Comparison of ENCODE assay signal across 13 cellular contexts in genomic region chr2:75587954-75588587, GRCh38. TPM values are rescaled to one million over a fixed set of nuclear protein-coding genes. Genes with fewer than 3 reads are reported as not detected.
DNase-seq lines count a peak whose midpoint lies in the region; ATAC-seq and TF ChIP-seq lines count a peak whose summit lies in the region.
"Had no signal": no experiment of that assay in that cellular context is flagged by ENCODE, and none has a peak within 500 bp of the region (broad histone marks: within the 10 kb centered on the region; RNA-seq: fewer than 3 reads in every experiment).

No MANE protein-coding gene starts in this region.

- H3K9me2 ChIP-seq in GM23248 (ENCODE audit: insufficient read depth) = no peaks in the 10 kb centered on the region

- H3K4me3 ChIP-seq in GM23248 = peak overlapping the region; percentile 55
- no peak overlapping the region for H3K4me3 ChIP-seq in prostate gland
- H3K4me3 ChIP-seq: BLaER1 had no signal

- peak overlapping the region; percentile 69 for H3K4me2 ChIP-seq in GM23248 (ENCODE audit: unreplicated experiment)
- H3K4me2 ChIP-seq: BLaER1 had no signal

- WGBS in GM23248 (ENCODE audit: low coverage in 1 of 2, low lambda C conversion rate in 2 of 2, missing lambda C conversion rate in 2 of 2), 2 experiments = 3 to 5% methylated on average over 5 of the region's 5 CpGs
- 82% methylated on average over 5 of the region's 5 CpGs for WGBS in prostate gland

- H3K79me2 ChIP-seq in GM23248 (ENCODE audit: insufficient read depth) = no peaks in the 10 kb centered on the region

- H3K36me3 ChIP-seq in GM23248 (ENCODE audit: low read depth) (no peaks in the 10 kb centered on the region), prostate gland (no peaks in the 10 kb centered on the region)
- H3K36me3 ChIP-seq: BLaER1 had no signal

- no peaks in the 10 kb centered on the region for H3K9me3 Mint-ChIP-seq in activated T-cell treated with anti-CD3 and anti-CD28 coated beads, Interleukin-2, amount 50 U/mL, for 24 hours
- peaks cover 0 to 3% of the 10 kb centered on the region in 2 donors for H3K9me3 Mint-ChIP-seq in activated T-cell treated with anti-CD3 and anti-CD28 coated beads, Interleukin-2, amount 50 U/mL, for 72 hours

- in situ Hi-C loops in GM23248 (cut with MboI) = no loop called here

- H3K36me3 Mint-ChIP-seq in activated T-cell treated with anti-CD3 and anti-CD28 coated beads, Interleukin-2, amount 50 U/mL, for 24 hours (ENCODE audit: low read depth) = no peaks in the 10 kb centered on the region
- H3K36me3 Mint-ChIP-seq in activated T-cell treated with anti-CD3 and anti-CD28 coated beads, Interleukin-2, amount 50 U/mL, for 72 hours (ENCODE audit: insufficient read depth in 2 of 2) = no peaks in the 10 kb centered on the region

- peaks cover 16% of the 10 kb centered on the region for H3K27me3 Mint-ChIP-seq in activated T-cell treated with anti-CD3 and anti-CD28 coated beads, Interleukin-2, amount 50 U/mL, for 24 hours
- peaks cover 27% of the 10 kb centered on the region for H3K27me3 Mint-ChIP-seq in activated T-cell treated with anti-CD3 and anti-CD28 coated beads, Interleukin-2, amount 50 U/mL, for 72 hours (ENCODE audit: low read depth)

- ATAC-seq in HG03354 (IDR thresholded peaks at IDR 0.05; ENCODE audit: poor library complexity, severe bottlenecking, unreplicated experiment) = no peak
- no peak for ATAC-seq in activated T-cell treated with anti-CD3 and anti-CD28 coated beads, Interleukin-2, amount 50 U/mL, for 72 hours (replicated peaks in 1 of 2)
- ATAC-seq: activated CD4-positive, alpha-beta T cell treated with anti-CD3 and anti-CD28 coated beads for 36 hours had no signal

- no peaks in the 10 kb centered on the region for H3K9me3 ChIP-seq in GM23248 (ENCODE audit: low read depth)
- H3K9me3 ChIP-seq in prostate gland = no peaks in the 10 kb centered on the region
- H3K9me3 ChIP-seq: BLaER1 had no signal

- peaks cover 1% of the 10 kb centered on the region for H3K4me1 Mint-ChIP-seq in activated T-cell treated with anti-CD3 and anti-CD28 coated beads, Interleukin-2, amount 50 U/mL, for 24 hours (ENCODE audit: low read depth)
- no peaks in the 10 kb centered on the region for H3K4me1 Mint-ChIP-seq in activated T-cell treated with anti-CD3 and anti-CD28 coated beads, Interleukin-2, amount 50 U/mL, for 72 hours (ENCODE audit: low read depth)
- H3K4me1 Mint-ChIP-seq: activated CD4-positive, alpha-beta T cell treated with anti-CD3 and anti-CD28 coated beads for 36 hours had no signal

- H4K20me1 ChIP-seq in GM23248 (ENCODE audit: insufficient read depth) = no peaks in the 10 kb centered on the region
- H4K20me1 ChIP-seq: BLaER1 had no signal

- H3K27me3 ChIP-seq in GM23248 (replicated peaks; ENCODE audit: insufficient read depth) = no peaks in the 10 kb centered on the region
- no peaks in the 10 kb centered on the region for H3K27me3 ChIP-seq in prostate gland (replicated peaks; ENCODE audit: insufficient read depth)
- H3K27me3 ChIP-seq: BLaER1 had no signal

- H2AFZ ChIP-seq in GM23248 = peak overlapping the region; percentile 61

- no peak for TF ChIP-seq CTCF in prostate gland (IDR thresholded peaks at IDR 0.05)

- TF ChIP-seq POLR2A in prostate gland (IDR thresholded peaks at IDR 0.05) = no peak

- H3K27ac Mint-ChIP-seq in activated T-cell treated with anti-CD3 and anti-CD28 coated beads, Interleukin-2, amount 50 U/mL, for 24 hours = no peak overlapping the region
- no peak overlapping the region for H3K27ac Mint-ChIP-seq in activated T-cell treated with anti-CD3 and anti-CD28 coated beads, Interleukin-2, amount 50 U/mL, for 72 hours
- H3K27ac Mint-ChIP-seq: activated CD4-positive, alpha-beta T cell treated with anti-CD3 and anti-CD28 coated beads for 36 hours had no signal

- peaks cover 54% of the 10 kb centered on the region for H3F3A ChIP-seq in GM23248 (ENCODE audit: insufficient read depth)

- H3K9ac ChIP-seq in GM23248 = peak overlapping the region; percentile 59
- H3K9ac ChIP-seq: BLaER1 had no signal

- H3K4me3 Mint-ChIP-seq in activated T-cell treated with anti-CD3 and anti-CD28 coated beads, Interleukin-2, amount 50 U/mL, for 24 hours = no peak overlapping the region
- no peak overlapping the region for H3K4me3 Mint-ChIP-seq in activated T-cell treated with anti-CD3 and anti-CD28 coated beads, Interleukin-2, amount 50 U/mL, for 72 hours
- H3K4me3 Mint-ChIP-seq: activated CD4-positive, alpha-beta T cell treated with anti-CD3 and anti-CD28 coated beads for 36 hours had no signal

- H3K27ac ChIP-seq in GM23248 = peak overlapping the region; percentile 85
- no peak overlapping the region for H3K27ac ChIP-seq in prostate gland
- H3K27ac ChIP-seq: BLaER1 had no signal

- intact Hi-C loops in prostate gland (cut with DNase I) = no loop called here

- peak; percentile 85 for DNase-seq in A172 (ENCODE audit: low spot score)
- peak; percentile 93 for DNase-seq in GM23248
- peak; percentile 65 for DNase-seq in RPMI7951 (ENCODE audit: low read depth)
- peak; percentile 83 for DNase-seq in fibroblast of peridontal ligament (ENCODE audit: extremely low read depth)
- DNase-seq in activated T-cell treated with anti-CD3 and anti-CD28 coated beads, Interleukin-2, amount 50 U/mL, for 24 hours = no peak
- DNase-seq in activated T-cell treated with anti-CD3 and anti-CD28 coated beads, Interleukin-2, amount 50 U/mL, for 72 hours = no peak
- no peak for DNase-seq in prostate gland (ENCODE audit: low spot score)
- DNase-seq: activated CD4-positive, alpha-beta T cell treated with anti-CD3 and anti-CD28 coated beads for 36 hours; activated naive CD4-positive, alpha-beta T cell; NCI-H2081 treated with DMSO at 0.1 percent for 48 hours; stimulated activated CD8-positive, alpha-beta memory T cell treated with anti-CD3 and anti-CD28 coated beads, Interleukin-4, amount 100 ng/mL, for 48 hours had no signal

- H3K4me1 ChIP-seq in GM23248 (ENCODE audit: insufficient read depth) = peaks cover 51% of the 10 kb centered on the region
- H3K4me1 ChIP-seq in prostate gland (replicated peaks) = no peaks in the 10 kb centered on the region
- H3K4me1 ChIP-seq: BLaER1 had no signal

RNA-seq across cellular contexts. Expression of gene EVA1A, which starts 27.3 kb away (rescaled TPM):
- 24.6 and 38.3 TPM in 2 replicates for total RNA-seq in A172 (2014; rRNA removed; shearing (Covaris generic))
- 95.6 and 126 TPM in 2 replicates for total RNA-seq in GM23248 (2014; rRNA removed; shearing (Covaris generic))
- polyA plus RNA-seq in GM23248 (2016; fragmentation: Nextera tagmentation; extraction: Ambion mirVana) = 145 and 149 TPM in 2 replicates
- total RNA-seq in RPMI7951 (2014; rRNA removed; shearing (Covaris generic)) = 68.7 and 95.4 TPM in 2 replicates
- total RNA-seq in activated T-cell treated with anti-CD3 and anti-CD28 coated beads, Interleukin-2, amount 50 U/mL, for 72 hours = under 1 TPM; 0.38 to 0.56 TPM
- total RNA-seq in prostate gland = 10 to 100 TPM in 1 of 2 donors, 1 to 10 TPM in 1; 9.7 to 16.9 TPM

RNA-seq across cellular contexts. Expression of gene MRPL19, which starts 58.5 kb away (rescaled TPM):
- 127 and 156 TPM in 2 replicates for total RNA-seq in A172 (2014; rRNA removed; shearing (Covaris generic))
- total RNA-seq in GM23248 (2014; rRNA removed; shearing (Covaris generic)) = 48.7 and 52.2 TPM in 2 replicates
- polyA plus RNA-seq in GM23248 (2016; fragmentation: Nextera tagmentation; extraction: Ambion mirVana) = 55.2 and 57.1 TPM in 2 replicates
- total RNA-seq in RPMI7951 (2014; rRNA removed; shearing (Covaris generic)) = 51.1 and 57.0 TPM in 2 replicates
- total RNA-seq in activated T-cell treated with anti-CD3 and anti-CD28 coated beads, Interleukin-2, amount 50 U/mL, for 72 hours = 10 to 100 TPM; 45.0 to 51.0 TPM
- total RNA-seq in prostate gland = 10 to 100 TPM; 34.1 to 47.5 TPM

Comparison
In these comparisons a context has a peak if more than half of its experiments do, and no peak if none do; other contexts are left out.
1. DNase-seq: peak in A172 (single experiment), GM23248 (single experiment), RPMI7951 (single experiment) and fibroblast of peridontal ligament (single experiment); none in activated T-cell treated with anti-CD3 and anti-CD28 coated beads, Interleukin-2, amount 50 U/mL, for 24 hours (single experiment), activated T-cell treated with anti-CD3 and anti-CD28 coated beads, Interleukin-2, amount 50 U/mL, for 72 hours (0 of 2) and prostate gland (single experiment).
2. RNA of gene EVA1A, which starts 27.3 kb away (total RNA-seq): 95.6 to 126 TPM in GM23248, 68.7 to 95.4 TPM in RPMI7951, 24.6 to 38.3 TPM in A172 and 9.7 to 16.9 TPM in prostate gland; 0.38 to 0.56 TPM in activated T-cell treated with anti-CD3 and anti-CD28 coated beads, Interleukin-2, amount 50 U/mL, for 72 hours; every median in the first group is over 4 times any median in the second.